ENCODE assay signal across 8 cellular contexts in the genomic region with DNA sequence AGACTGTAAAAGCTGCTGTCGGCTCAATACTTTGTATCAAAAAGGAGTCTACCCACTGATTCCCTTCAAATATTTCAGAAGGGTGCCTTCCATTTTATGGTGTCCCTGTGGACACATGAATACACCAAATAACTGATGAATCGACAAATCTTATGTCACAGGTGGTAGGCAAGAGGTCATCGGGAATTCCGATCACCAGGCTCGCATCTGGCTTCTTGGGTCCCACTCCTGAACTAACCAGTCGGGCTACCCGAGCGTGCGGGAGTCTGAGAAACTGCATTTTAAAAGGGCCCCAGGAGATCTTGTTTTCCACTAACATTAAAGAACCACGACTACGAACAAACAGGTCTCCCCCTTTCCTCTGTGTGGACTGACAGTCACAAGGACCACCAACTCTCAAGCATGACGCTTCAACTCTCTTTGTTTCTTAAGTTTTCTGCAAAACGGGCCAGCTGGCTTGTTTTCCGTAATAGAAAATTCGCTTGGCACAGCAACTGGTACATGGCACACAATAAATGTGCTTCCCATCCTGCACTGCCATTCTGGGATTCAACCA. TPM values are rescaled to one million over a fixed set of nuclear protein-coding genes. Genes with fewer than 3 reads are reported as not detected.
DNase-seq lines count a peak whose midpoint lies in the region; ATAC-seq and TF ChIP-seq lines count a peak whose summit lies in the region.

No MANE protein-coding gene starts in this region.

- H3K18ac ChIP-seq in neuronal stem cell (ENCODE audit: low read length): no peak overlapping the region

- H3K27me3 ChIP-seq in CD4-positive, alpha-beta T cell (ENCODE audit: control insufficient read depth, insufficient read depth, low read length): no peaks in the 10 kb centered on the region
- H3K27me3 ChIP-seq in effector memory CD4-positive, alpha-beta T cell (replicated peaks; ENCODE audit: control insufficient read depth, insufficient read depth, low read length, poor library complexity, severe bottlenecking): no peaks in the 10 kb centered on the region
- no peaks in the 10 kb centered on the region for H3K27me3 ChIP-seq in neuronal stem cell (ENCODE audit: control insufficient read depth in 3 of 3, insufficient read depth in 3 of 3, low read depth in 1 of 3, low read length in 3 of 3)

- no peak overlapping the region for H3K14ac ChIP-seq in neuronal stem cell (ENCODE audit: low read length)

- H3K9me3 Mint-ChIP-seq in CD4-positive, alpha-beta T cell: no peaks in the 10 kb centered on the region

- peaks cover 9% of the 10 kb centered on the region for H3K4me1 ChIP-seq in effector memory CD4-positive, alpha-beta T cell (ENCODE audit: control insufficient read depth, insufficient read depth, low read length, poor library complexity, severe bottlenecking)
- H3K4me1 ChIP-seq in neuronal stem cell (ENCODE audit: control insufficient read depth in 2 of 2, insufficient read depth in 1 of 2, low read depth in 1 of 2, low read length in 2 of 2): peaks cover 2 to 16% of the 10 kb centered on the region in 2 donors

- no peak for TF ChIP-seq POLR2A in GM18505 (IDR thresholded peaks at IDR 0.05; ENCODE audit: borderline replicate concordance, extremely low read depth, insufficient read depth, insufficient read length)

- H4K8ac ChIP-seq in neuronal stem cell (ENCODE audit: low read depth, low read length): no peak overlapping the region

- H3K4me3 Mint-ChIP-seq in CD4-positive, alpha-beta T cell: peak overlapping the region; percentile 94

- H2BK5ac ChIP-seq in neuronal stem cell (ENCODE audit: low read length): peak overlapping the region; percentile 97

- H2BK12ac ChIP-seq in neuronal stem cell (ENCODE audit: low read length): no peak overlapping the region

- H3K4me1 Mint-ChIP-seq in CD4-positive, alpha-beta T cell (ENCODE audit: low read depth): peaks cover 46% of the 10 kb centered on the region

- WGBS in neuronal stem cell (ENCODE audit: extremely low coverage in 2 of 2, insufficient read length in 2 of 2, insufficient replicate concordance in 1 of 2), 2 donors: no CpG with 5 or more reads among the region's 15 CpGs

- no peak overlapping the region for H2AK5ac ChIP-seq in neuronal stem cell (ENCODE audit: low read depth, low read length)

- intact Hi-C loops in CD4-positive, alpha-beta T cell (cut with DNase I, micrococcal nuclease): loop anchor here (5.0 to 10.0 kb wide), 8 partner anchors 57 to 942 kb away; a partner anchor contains a TSS

- no peak overlapping the region for H2BK15ac ChIP-seq in neuronal stem cell (ENCODE audit: low read length)

- H3K9ac ChIP-seq in neuronal stem cell (ENCODE audit: low read depth, low read length, poor library complexity): peak overlapping the region; percentile 96

- H2BK120ac ChIP-seq in neuronal stem cell (ENCODE audit: low read depth, low read length): no peak overlapping the region

- no peak overlapping the region for H3K4ac ChIP-seq in neuronal stem cell (ENCODE audit: low read length)

- peaks cover 23% of the 10 kb centered on the region for H3K36me3 Mint-ChIP-seq in CD4-positive, alpha-beta T cell (ENCODE audit: low read depth)

- TF ChIP-seq CTCF in CD4-positive, alpha-beta T cell (IDR thresholded peaks at IDR 0.05): no peak

- H3K4me2 ChIP-seq in neuronal stem cell (ENCODE audit: insufficient read depth, low read length, poor library complexity, severe bottlenecking): peak overlapping the region; percentile 56

- no peak for ATAC-seq in CD4-positive, alpha-beta T cell (ENCODE audit: poor library complexity)
- ATAC-seq in GM18505 (IDR thresholded peaks at IDR 0.05; ENCODE audit: unreplicated experiment): no peak
- ATAC-seq in HG02678 (IDR thresholded peaks at IDR 0.05; ENCODE audit: unreplicated experiment): no peak

- peak overlapping the region; percentile 80 for H2AFZ ChIP-seq in neuronal stem cell (ENCODE audit: low read length)

- H3K9me3 ChIP-seq in CD4-positive, alpha-beta T cell (ENCODE audit: control insufficient read depth, low read length): no peaks in the 10 kb centered on the region
- no peaks in the 10 kb centered on the region for H3K9me3 ChIP-seq in effector memory CD4-positive, alpha-beta T cell (ENCODE audit: control insufficient read depth, low read length)
- H3K9me3 ChIP-seq in neuronal stem cell (replicated peaks in 1 of 2; ENCODE audit: control insufficient read depth in 2 of 2, insufficient read depth in 1 of 2, low read depth in 1 of 2, low read length in 2 of 2): no peaks in the 10 kb centered on the region

- peak overlapping the region; percentile 99 for H3K4me3 ChIP-seq in effector memory CD4-positive, alpha-beta T cell (ENCODE audit: insufficient read depth, low read depth, low read length, poor library complexity, severe bottlenecking)
- H3K4me3 ChIP-seq in neuronal stem cell (ENCODE audit: low read length in 2 of 2): peak overlapping the region; percentile 78 to 100

- DNase-seq in CD4-positive, alpha-beta T cell: no peak
- DNase-seq in NAMALWA (ENCODE audit: low spot score) (peak; percentile 23), neuronal stem cell (ENCODE audit: low spot score) (no peak), DMS153 (lab: John Stamatoyannopoulos, UW) (no peak)
- DNase-seq in effector memory CD4-positive, alpha-beta T cell: no peak
- no peak for DNase-seq in activated CD4-positive, CD25-positive, alpha-beta regulatory T cell treated with anti-CD3 and anti-CD28 coated beads, Interleukin-2, amount 50 U/mL, for 72 hours

- H3K23ac ChIP-seq in neuronal stem cell (ENCODE audit: low read depth, low read length, poor library complexity): no peak overlapping the region

- H3K27ac ChIP-seq in CD4-positive, alpha-beta T cell (ENCODE audit: low read depth, low read length): peak overlapping the region; percentile 92
- H3K27ac ChIP-seq in effector memory CD4-positive, alpha-beta T cell (ENCODE audit: insufficient read depth, low read length, poor library complexity, severe bottlenecking): peak overlapping the region; percentile 94
- no peak overlapping the region for H3K27ac ChIP-seq in neuronal stem cell (replicated peaks; ENCODE audit: low read length)

- no peak overlapping the region for H4K91ac ChIP-seq in neuronal stem cell (ENCODE audit: low read depth, low read length, poor library complexity)

- H3K27ac Mint-ChIP-seq in CD4-positive, alpha-beta T cell: peak overlapping the region; percentile 90

- H3K27me3 Mint-ChIP-seq in CD4-positive, alpha-beta T cell: no peaks in the 10 kb centered on the region

- CTCF ChIA-PET in CD4-positive, alpha-beta T cell (lab: Charles Lee): no interaction called here

- POLR2A ChIA-PET in CD4-positive, alpha-beta T cell (lab: Charles Lee): interaction anchor here (0.9 to 3.5 kb wide), 11 partner anchors 10 to 352 kb away, joined by 4 to 19 read pairs (median 6); a partner anchor contains a TSS

- H3K36me3 ChIP-seq in effector memory CD4-positive, alpha-beta T cell (ENCODE audit: control insufficient read depth, insufficient read depth, low read length): no peaks in the 10 kb centered on the region
- H3K36me3 ChIP-seq in neuronal stem cell (replicated peaks in 1 of 2; ENCODE audit: control insufficient read depth in 2 of 2, insufficient read depth in 2 of 2, low read length in 2 of 2): peaks cover 0 to 9% of the 10 kb centered on the region in 2 donors

- peaks cover 10% of the 10 kb centered on the region for H3K79me1 ChIP-seq in neuronal stem cell (ENCODE audit: low read depth, low read length)

RNA-seq across cellular contexts. Expression of a gene that starts 0.9 kb away (rescaled TPM):
- total RNA-seq in CD4-positive, alpha-beta T cell: 10 to 100 TPM; 77.1 to 77.9 TPM
- 113 TPM for polyA plus RNA-seq in neuronal stem cell (2013, experiment 1 of 2)
- polyA plus RNA-seq in neuronal stem cell (2013, experiment 2 of 2): 110 TPM

RNA-seq across cellular contexts. Expression of a gene that starts 1.2 kb away (rescaled TPM):
- total RNA-seq in CD4-positive, alpha-beta T cell: 10 to 100 TPM; 19.9 to 21.3 TPM
- polyA plus RNA-seq in neuronal stem cell (2013, experiment 1 of 2): 50.6 TPM
- polyA plus RNA-seq in neuronal stem cell (2013, experiment 2 of 2): 55.6 TPM
